1 cellular context compared by ENCODE assay signal in the genomic region with DNA sequence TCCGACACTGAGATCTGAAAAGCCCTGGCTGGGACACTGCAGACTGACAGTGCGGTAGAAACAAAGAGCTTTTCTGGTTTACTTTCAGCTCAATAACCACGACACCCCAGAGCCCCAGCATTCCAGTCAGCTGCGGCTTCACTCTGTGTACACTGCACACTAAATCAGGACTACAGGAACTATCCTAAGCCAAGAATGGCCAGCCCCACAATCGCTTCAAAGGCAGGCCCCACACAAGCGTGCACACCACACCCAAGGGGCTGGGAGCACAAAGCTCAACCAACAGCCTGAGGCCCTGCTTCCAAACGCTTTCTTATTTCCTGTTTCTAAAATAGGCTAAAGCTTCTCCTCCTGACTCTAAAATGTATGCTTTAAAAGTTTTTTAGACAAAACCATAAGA.
A peak's percentile ranks its signal among the peaks of the same experiment; 100 is the strongest.
TF ChIP-seq lines count a peak whose summit lies in the region.

No MANE protein-coding gene starts in this region.

TF ChIP-seq in HepG2, 621 proteins besides CTCF, POLR2A, EP300 and RAD21 (continued from another document and continues in another):
- TF ChIP-seq, protein P1, sequence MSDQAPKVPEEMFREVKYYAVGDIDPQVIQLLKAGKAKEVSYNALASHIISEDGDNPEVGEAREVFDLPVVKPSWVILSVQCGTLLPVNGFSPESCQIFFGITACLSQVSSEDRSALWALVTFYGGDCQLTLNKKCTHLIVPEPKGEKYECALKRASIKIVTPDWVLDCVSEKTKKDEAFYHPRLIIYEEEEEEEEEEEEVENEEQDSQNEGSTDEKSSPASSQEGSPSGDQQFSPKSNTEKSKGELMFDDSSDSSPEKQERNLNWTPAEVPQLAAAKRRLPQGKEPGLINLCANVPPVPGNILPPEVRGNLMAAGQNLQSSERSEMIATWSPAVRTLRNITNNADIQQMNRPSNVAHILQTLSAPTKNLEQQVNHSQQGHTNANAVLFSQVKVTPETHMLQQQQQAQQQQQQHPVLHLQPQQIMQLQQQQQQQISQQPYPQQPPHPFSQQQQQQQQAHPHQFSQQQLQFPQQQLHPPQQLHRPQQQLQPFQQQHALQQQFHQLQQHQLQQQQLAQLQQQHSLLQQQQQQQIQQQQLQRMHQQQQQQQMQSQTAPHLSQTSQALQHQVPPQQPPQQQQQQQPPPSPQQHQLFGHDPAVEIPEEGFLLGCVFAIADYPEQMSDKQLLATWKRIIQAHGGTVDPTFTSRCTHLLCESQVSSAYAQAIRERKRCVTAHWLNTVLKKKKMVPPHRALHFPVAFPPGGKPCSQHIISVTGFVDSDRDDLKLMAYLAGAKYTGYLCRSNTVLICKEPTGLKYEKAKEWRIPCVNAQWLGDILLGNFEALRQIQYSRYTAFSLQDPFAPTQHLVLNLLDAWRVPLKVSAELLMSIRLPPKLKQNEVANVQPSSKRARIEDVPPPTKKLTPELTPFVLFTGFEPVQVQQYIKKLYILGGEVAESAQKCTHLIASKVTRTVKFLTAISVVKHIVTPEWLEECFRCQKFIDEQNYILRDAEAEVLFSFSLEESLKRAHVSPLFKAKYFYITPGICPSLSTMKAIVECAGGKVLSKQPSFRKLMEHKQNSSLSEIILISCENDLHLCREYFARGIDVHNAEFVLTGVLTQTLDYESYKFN (CRISPR knock-in tag; conservative IDR thresholded peaks at IDR 0.05), result peak; percentile 85
- no peak for TF ChIP-seq ZNF572 (CRISPR knock-in tag; IDR thresholded peaks at IDR 0.05)
- TF ChIP-seq ZNF549 (CRISPR knock-in tag; IDR thresholded peaks at IDR 0.05), result no peak
- 0 out of 2 replicates have a peak, but pooled peaks have one; percentile 20 for TF ChIP-seq DPF2 (CRISPR knock-in tag; IDR thresholded peaks at IDR 0.05; ENCODE audit: borderline replicate concordance, low read depth)
- no peak for TF ChIP-seq ZNF570 (CRISPR knock-in tag; IDR thresholded peaks at IDR 0.05; ENCODE audit: borderline replicate concordance)
- TF ChIP-seq MED13 (CRISPR knock-in tag; IDR thresholded peaks at IDR 0.05), result no peak
- no peak for TF ChIP-seq ZNF709 (CRISPR knock-in tag; IDR thresholded peaks at IDR 0.05)
- no peak for TF ChIP-seq ZNF263 (CRISPR knock-in tag; IDR thresholded peaks at IDR 0.05)
- TF ChIP-seq, protein P2, sequence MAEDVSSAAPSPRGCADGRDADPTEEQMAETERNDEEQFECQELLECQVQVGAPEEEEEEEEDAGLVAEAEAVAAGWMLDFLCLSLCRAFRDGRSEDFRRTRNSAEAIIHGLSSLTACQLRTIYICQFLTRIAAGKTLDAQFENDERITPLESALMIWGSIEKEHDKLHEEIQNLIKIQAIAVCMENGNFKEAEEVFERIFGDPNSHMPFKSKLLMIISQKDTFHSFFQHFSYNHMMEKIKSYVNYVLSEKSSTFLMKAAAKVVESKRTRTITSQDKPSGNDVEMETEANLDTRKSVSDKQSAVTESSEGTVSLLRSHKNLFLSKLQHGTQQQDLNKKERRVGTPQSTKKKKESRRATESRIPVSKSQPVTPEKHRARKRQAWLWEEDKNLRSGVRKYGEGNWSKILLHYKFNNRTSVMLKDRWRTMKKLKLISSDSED (CRISPR knock-in tag; IDR thresholded peaks at IDR 0.05), result no peak
- no peak for TF ChIP-seq HMG20A (CRISPR knock-in tag; IDR thresholded peaks at IDR 0.05; ENCODE audit: borderline replicate concordance)
- TF ChIP-seq MTF1 (CRISPR knock-in tag; IDR thresholded peaks at IDR 0.05), result no peak
- TF ChIP-seq GFI1 (CRISPR knock-in tag; IDR thresholded peaks at IDR 0.05; ENCODE audit: borderline replicate concordance), result peak; percentile 95
- TF ChIP-seq ZNF253 (CRISPR knock-in tag; IDR thresholded peaks at IDR 0.05; ENCODE audit: borderline replicate concordance), result no peak
- TF ChIP-seq RORA (CRISPR knock-in tag; IDR thresholded peaks at IDR 0.05), result no peak
- TF ChIP-seq ZBTB7A (CRISPR knock-in tag; IDR thresholded peaks at IDR 0.05), result no peak
- TF ChIP-seq SAFB2 (CRISPR knock-in tag; IDR thresholded peaks at IDR 0.05; ENCODE audit: borderline replicate concordance, low read depth), result no peak
- TF ChIP-seq SRSF1 (optimal IDR thresholded peaks at IDR 0.05; ENCODE audit: low read depth, low read length), result no peak
- TF ChIP-seq ZEB1 (IDR thresholded peaks at IDR 0.05; ENCODE audit: insufficient replicate concordance, low read depth), result no peak
- no peak for TF ChIP-seq ZNF598 (CRISPR knock-in tag; IDR thresholded peaks at IDR 0.05; ENCODE audit: borderline replicate concordance)
- TF ChIP-seq SOX5 (CRISPR knock-in tag; IDR thresholded peaks at IDR 0.05; ENCODE audit: borderline replicate concordance), result peak; percentile 79
- no peak for TF ChIP-seq ZNF451 (CRISPR knock-in tag; IDR thresholded peaks at IDR 0.05)
- TF ChIP-seq PHF8 (CRISPR knock-in tag; IDR thresholded peaks at IDR 0.05), result no peak
- no peak for TF ChIP-seq ZNF724P (CRISPR knock-in tag; IDR thresholded peaks at IDR 0.05; ENCODE audit: borderline replicate concordance)
- TF ChIP-seq, protein P3, sequence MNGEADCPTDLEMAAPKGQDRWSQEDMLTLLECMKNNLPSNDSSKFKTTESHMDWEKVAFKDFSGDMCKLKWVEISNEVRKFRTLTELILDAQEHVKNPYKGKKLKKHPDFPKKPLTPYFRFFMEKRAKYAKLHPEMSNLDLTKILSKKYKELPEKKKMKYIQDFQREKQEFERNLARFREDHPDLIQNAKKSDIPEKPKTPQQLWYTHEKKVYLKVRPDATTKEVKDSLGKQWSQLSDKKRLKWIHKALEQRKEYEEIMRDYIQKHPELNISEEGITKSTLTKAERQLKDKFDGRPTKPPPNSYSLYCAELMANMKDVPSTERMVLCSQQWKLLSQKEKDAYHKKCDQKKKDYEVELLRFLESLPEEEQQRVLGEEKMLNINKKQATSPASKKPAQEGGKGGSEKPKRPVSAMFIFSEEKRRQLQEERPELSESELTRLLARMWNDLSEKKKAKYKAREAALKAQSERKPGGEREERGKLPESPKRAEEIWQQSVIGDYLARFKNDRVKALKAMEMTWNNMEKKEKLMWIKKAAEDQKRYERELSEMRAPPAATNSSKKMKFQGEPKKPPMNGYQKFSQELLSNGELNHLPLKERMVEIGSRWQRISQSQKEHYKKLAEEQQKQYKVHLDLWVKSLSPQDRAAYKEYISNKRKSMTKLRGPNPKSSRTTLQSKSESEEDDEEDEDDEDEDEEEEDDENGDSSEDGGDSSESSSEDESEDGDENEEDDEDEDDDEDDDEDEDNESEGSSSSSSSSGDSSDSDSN (CRISPR knock-in tag; IDR thresholded peaks at IDR 0.05), result no peak
- TF ChIP-seq, protein P4, sequence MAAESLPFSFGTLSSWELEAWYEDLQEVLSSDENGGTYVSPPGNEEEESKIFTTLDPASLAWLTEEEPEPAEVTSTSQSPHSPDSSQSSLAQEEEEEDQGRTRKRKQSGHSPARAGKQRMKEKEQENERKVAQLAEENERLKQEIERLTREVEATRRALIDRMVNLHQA (CRISPR knock-in tag; IDR thresholded peaks at IDR 0.05), result no peak
- no peak for TF ChIP-seq RBM39 (IDR thresholded peaks at IDR 0.05; ENCODE audit: low read depth, low read length, poor library complexity, severe bottlenecking)
- no peak for TF ChIP-seq DNMT1 (CRISPR knock-in tag; IDR thresholded peaks at IDR 0.05)
- TF ChIP-seq, protein P5, sequence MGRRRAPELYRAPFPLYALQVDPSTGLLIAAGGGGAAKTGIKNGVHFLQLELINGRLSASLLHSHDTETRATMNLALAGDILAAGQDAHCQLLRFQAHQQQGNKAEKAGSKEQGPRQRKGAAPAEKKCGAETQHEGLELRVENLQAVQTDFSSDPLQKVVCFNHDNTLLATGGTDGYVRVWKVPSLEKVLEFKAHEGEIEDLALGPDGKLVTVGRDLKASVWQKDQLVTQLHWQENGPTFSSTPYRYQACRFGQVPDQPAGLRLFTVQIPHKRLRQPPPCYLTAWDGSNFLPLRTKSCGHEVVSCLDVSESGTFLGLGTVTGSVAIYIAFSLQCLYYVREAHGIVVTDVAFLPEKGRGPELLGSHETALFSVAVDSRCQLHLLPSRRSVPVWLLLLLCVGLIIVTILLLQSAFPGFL (CRISPR knock-in tag; IDR thresholded peaks at IDR 0.05), result no peak
- no peak for TF ChIP-seq CEBPB (IDR thresholded peaks at IDR 0.05; ENCODE audit: borderline replicate concordance, low read depth, low read length)
- TF ChIP-seq ZNF788 (CRISPR knock-in tag; IDR thresholded peaks at IDR 0.05; ENCODE audit: borderline replicate concordance), result peak; percentile 32; the same call in 1 of the 2 replicates
- TF ChIP-seq ELF4 (CRISPR knock-in tag; IDR thresholded peaks at IDR 0.05; ENCODE audit: borderline replicate concordance), result no peak
- TF ChIP-seq ZNF841 (CRISPR knock-in tag; IDR thresholded peaks at IDR 0.05; ENCODE audit: borderline replicate concordance), result no peak
- no peak for TF ChIP-seq ZKSCAN1 (IDR thresholded peaks at IDR 0.05; ENCODE audit: low read length)
- no peak for TF ChIP-seq MZF1 (CRISPR knock-in tag; IDR thresholded peaks at IDR 0.05; ENCODE audit: borderline replicate concordance)
- TF ChIP-seq ZNF354B (CRISPR knock-in tag; IDR thresholded peaks at IDR 0.05), result 0 out of 2 replicates have a peak, but pooled peaks have one; percentile 64
- TF ChIP-seq, protein P6, sequence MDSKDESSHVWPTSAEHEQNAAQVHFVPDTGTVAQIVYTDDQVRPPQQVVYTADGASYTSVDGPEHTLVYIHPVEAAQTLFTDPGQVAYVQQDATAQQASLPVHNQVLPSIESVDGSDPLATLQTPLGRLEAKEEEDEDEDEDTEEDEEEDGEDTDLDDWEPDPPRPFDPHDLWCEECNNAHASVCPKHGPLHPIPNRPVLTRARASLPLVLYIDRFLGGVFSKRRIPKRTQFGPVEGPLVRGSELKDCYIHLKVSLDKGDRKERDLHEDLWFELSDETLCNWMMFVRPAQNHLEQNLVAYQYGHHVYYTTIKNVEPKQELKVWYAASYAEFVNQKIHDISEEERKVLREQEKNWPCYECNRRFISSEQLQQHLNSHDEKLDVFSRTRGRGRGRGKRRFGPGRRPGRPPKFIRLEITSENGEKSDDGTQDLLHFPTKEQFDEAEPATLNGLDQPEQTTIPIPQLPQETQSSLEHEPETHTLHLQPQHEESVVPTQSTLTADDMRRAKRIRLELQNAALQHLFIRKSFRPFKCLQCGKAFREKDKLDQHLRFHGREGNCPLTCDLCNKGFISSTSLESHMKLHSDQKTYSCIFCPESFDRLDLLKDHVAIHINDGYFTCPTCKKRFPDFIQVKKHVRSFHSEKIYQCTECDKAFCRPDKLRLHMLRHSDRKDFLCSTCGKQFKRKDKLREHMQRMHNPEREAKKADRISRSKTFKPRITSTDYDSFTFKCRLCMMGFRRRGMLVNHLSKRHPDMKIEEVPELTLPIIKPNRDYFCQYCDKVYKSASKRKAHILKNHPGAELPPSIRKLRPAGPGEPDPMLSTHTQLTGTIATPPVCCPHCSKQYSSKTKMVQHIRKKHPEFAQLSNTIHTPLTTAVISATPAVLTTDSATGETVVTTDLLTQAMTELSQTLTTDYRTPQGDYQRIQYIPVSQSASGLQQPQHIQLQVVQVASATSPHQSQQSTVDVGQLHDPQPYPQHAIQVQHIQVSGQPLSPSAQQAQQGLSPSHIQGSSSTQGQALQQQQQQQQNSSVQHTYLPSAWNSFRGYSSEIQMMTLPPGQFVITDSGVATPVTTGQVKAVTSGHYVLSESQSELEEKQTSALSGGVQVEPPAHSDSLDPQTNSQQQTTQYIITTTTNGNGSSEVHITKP (CRISPR knock-in tag; IDR thresholded peaks at IDR 0.05; ENCODE audit: low read depth), result no peak
- no peak for TF ChIP-seq ZNF446 (CRISPR knock-in tag; IDR thresholded peaks at IDR 0.05)
- TF ChIP-seq CC2D1A (CRISPR knock-in tag; IDR thresholded peaks at IDR 0.05), result no peak
- TF ChIP-seq, protein P7, sequence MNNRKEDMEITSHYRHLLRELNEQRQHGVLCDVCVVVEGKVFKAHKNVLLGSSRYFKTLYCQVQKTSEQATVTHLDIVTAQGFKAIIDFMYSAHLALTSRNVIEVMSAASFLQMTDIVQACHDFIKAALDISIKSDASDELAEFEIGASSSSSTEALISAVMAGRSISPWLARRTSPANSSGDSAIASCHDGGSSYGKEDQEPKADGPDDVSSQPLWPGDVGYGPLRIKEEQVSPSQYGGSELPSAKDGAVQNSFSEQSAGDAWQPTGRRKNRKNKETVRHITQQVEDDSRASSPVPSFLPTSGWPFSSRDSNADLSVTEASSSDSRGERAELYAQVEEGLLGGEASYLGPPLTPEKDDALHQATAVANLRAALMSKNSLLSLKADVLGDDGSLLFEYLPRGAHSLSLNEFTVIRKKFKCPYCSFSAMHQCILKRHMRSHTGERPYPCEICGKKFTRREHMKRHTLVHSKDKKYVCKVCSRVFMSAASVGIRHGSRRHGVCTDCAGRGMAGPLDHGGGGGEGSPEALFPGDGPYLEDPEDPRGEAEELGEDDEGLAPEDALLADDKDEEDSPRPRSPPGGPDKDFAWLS (CRISPR knock-in tag; IDR thresholded peaks at IDR 0.05; ENCODE audit: borderline replicate concordance), result no peak
- peak; percentile 40; the same call in 1 of the 2 replicates for TF ChIP-seq ZNF331 (CRISPR knock-in tag; IDR thresholded peaks at IDR 0.05)
- TF ChIP-seq, protein P8, sequence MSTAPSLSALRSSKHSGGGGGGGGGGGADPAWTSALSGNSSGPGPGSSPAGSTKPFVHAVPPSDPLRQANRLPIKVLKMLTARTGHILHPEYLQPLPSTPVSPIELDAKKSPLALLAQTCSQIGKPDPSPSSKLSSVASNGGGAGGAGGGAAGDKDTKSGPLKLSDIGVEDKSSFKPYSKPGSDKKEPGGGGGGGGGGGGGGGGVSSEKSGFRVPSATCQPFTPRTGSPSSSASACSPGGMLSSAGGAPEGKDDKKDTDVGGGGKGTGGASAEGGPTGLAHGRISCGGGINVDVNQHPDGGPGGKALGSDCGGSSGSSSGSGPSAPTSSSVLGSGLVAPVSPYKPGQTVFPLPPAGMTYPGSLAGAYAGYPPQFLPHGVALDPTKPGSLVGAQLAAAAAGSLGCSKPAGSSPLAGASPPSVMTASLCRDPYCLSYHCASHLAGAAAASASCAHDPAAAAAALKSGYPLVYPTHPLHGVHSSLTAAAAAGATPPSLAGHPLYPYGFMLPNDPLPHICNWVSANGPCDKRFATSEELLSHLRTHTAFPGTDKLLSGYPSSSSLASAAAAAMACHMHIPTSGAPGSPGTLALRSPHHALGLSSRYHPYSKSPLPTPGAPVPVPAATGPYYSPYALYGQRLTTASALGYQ (CRISPR knock-in tag; IDR thresholded peaks at IDR 0.05), result peak; percentile 24; the same call in 1 of the 2 replicates
- no peak for TF ChIP-seq ZNF839 (CRISPR knock-in tag; IDR thresholded peaks at IDR 0.05; ENCODE audit: borderline replicate concordance)
- TF ChIP-seq HOXA7 (CRISPR knock-in tag; IDR thresholded peaks at IDR 0.05), result no peak
- TF ChIP-seq SP4 (CRISPR knock-in tag; IDR thresholded peaks at IDR 0.05), result no peak
- no peak for TF ChIP-seq KLF13 (CRISPR knock-in tag; IDR thresholded peaks at IDR 0.05)
- TF ChIP-seq, protein P9, sequence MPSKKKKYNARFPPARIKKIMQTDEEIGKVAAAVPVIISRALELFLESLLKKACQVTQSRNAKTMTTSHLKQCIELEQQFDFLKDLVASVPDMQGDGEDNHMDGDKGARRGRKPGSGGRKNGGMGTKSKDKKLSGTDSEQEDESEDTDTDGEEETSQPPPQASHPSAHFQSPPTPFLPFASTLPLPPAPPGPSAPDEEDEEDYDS (CRISPR knock-in tag; IDR thresholded peaks at IDR 0.05), result no peak
- no peak for TF ChIP-seq ZNF703 (CRISPR knock-in tag; IDR thresholded peaks at IDR 0.05; ENCODE audit: borderline replicate concordance)
- no peak for TF ChIP-seq FOXK1 (CRISPR knock-in tag; IDR thresholded peaks at IDR 0.05; ENCODE audit: borderline replicate concordance, low read depth)
- TF ChIP-seq GABPB1 (CRISPR knock-in tag; IDR thresholded peaks at IDR 0.05), result no peak
- TF ChIP-seq BRCA1 (CRISPR knock-in tag; IDR thresholded peaks at IDR 0.05), result no peak
